Comparison of ENCODE assay signal across 9 cellular contexts in genomic region chr6:37137881-37138568, GRCh38. TPM values are rescaled to one million over a fixed set of nuclear protein-coding genes. Genes with fewer than 3 reads are reported as not detected.
DNase-seq lines count a peak whose midpoint lies in the region; ATAC-seq, FAIRE-seq and TF ChIP-seq lines count a peak whose summit lies in the region.
"Had no signal": no experiment of that assay in that cellular context is flagged by ENCODE, and none has a peak within 500 bp of the region (broad histone marks: within the 10 kb centered on the region; RNA-seq: fewer than 3 reads in every experiment).

No MANE protein-coding gene starts in this region.

- peak; percentile 96 for FAIRE-seq in A204.1 (lab: Jason Lieb, UNC)

- H3K36me3 Mint-ChIP-seq in MCF 10A (ENCODE audit: insufficient read depth, unreplicated experiment): no peaks in the 10 kb centered on the region

- H3K27ac Mint-ChIP-seq in MCF 10A (ENCODE audit: low read depth, unreplicated experiment): peak overlapping the region; percentile 62

- 0 out of 2 replicates have a peak, but pooled peaks cover 2% of the 10 kb centered on the region for H3K36me3 ChIP-seq in HUES64 (ENCODE audit: insufficient read depth, low read length)
- H3K36me3 ChIP-seq in mesendoderm (ENCODE audit: control insufficient read depth, insufficient read depth, low read length): no peaks in the 10 kb centered on the region

- no peak for ATAC-seq in GM18870 (IDR thresholded peaks at IDR 0.05; ENCODE audit: unreplicated experiment)
- ATAC-seq in HG02870 (IDR thresholded peaks at IDR 0.05; ENCODE audit: unreplicated experiment): no peak
- no peak for ATAC-seq in left ventricle myocardium superior
- no peak for ATAC-seq in sciatic nerve

- DNase-seq in MCF 10A (ENCODE audit: unreplicated experiment) (peak; percentile 32), mesendoderm (no peak), left ventricle myocardium superior (no peak), sciatic nerve (ENCODE audit: low spot score) (no peak)
- DNase-seq: DMS79 had no signal

- H3K4me1 Mint-ChIP-seq in MCF 10A (ENCODE audit: insufficient read depth, unreplicated experiment): peaks cover 34% of the 10 kb centered on the region

- H3K18ac ChIP-seq in mesendoderm (ENCODE audit: low read length): peak overlapping the region; percentile 100

- H2BK5ac ChIP-seq in mesendoderm (ENCODE audit: low read length): peak overlapping the region; percentile 92

- H3K27ac ChIP-seq in HUES64 (ENCODE audit: low read depth, low read length) (peak overlapping the region; percentile 97), mesendoderm (ENCODE audit: low read depth, low read length) (peak overlapping the region; percentile 97)

- BruUV-seq in MCF 10A (replicated peaks; lab: Mats Ljungman, UMichigan): TSS peak; percentile 67

- peak overlapping the region; percentile 98 for H2BK120ac ChIP-seq in mesendoderm (ENCODE audit: low read depth, low read length)

- peaks cover 21% of the 10 kb centered on the region for H3K79me2 ChIP-seq in mesendoderm (ENCODE audit: control insufficient read depth, insufficient read depth, low read length)

- no peak overlapping the region for H3K4me3 Mint-ChIP-seq in MCF 10A (ENCODE audit: unreplicated experiment)

- CTCF ChIA-PET in MCF 10A (lab: Yijun Ruan, JAX): interaction anchor here (0.6 to 0.9 kb wide), 2 partner anchors 10 to 26 kb away, joined by 3 read pairs; no protein-coding TSS in a partner anchor

- POLR2A ChIA-PET in MCF 10A (lab: Yijun Ruan, JAX): interaction anchor here (0.8 to 1.7 kb wide), 5 partner anchors 24 to 114 kb away, joined by 3 to 8 read pairs (median 3); partner anchors contain the start of gene PIM1

- peak overlapping the region; percentile 94 for H3K56ac ChIP-seq in mesendoderm (ENCODE audit: low read length)

- TF ChIP-seq CTCF in MCF 10A (IDR thresholded peaks at IDR 0.05; ENCODE audit: unreplicated experiment): no peak

- H3K27me3 ChIP-seq in HUES64 (ENCODE audit: insufficient read depth, low read length): no peaks in the 10 kb centered on the region
- H3K27me3 ChIP-seq in mesendoderm (ENCODE audit: insufficient read depth, low read length, poor library complexity): no peaks in the 10 kb centered on the region

- no peak overlapping the region for H4K5ac ChIP-seq in mesendoderm (ENCODE audit: low read length)

- peak overlapping the region; percentile 95 for H3K4ac ChIP-seq in mesendoderm (ENCODE audit: low read depth, low read length)

- H2AK5ac ChIP-seq in mesendoderm (ENCODE audit: low read length): peak overlapping the region; percentile 3

- H3K4me3 ChIP-seq in HUES64 (ENCODE audit: low read length) (peak overlapping the region; percentile 72), mesendoderm (ENCODE audit: low read length) (no peak overlapping the region)

- H3K4me1 ChIP-seq in HUES64 (ENCODE audit: insufficient read depth, low read length): peaks cover 66% of the 10 kb centered on the region
- peaks cover 24% of the 10 kb centered on the region for H3K4me1 ChIP-seq in mesendoderm (ENCODE audit: control insufficient read depth, low read depth, low read length)

- H3K4me2 ChIP-seq in mesendoderm (ENCODE audit: low read length): peak overlapping the region; percentile 17

- H3K79me1 ChIP-seq in mesendoderm (ENCODE audit: low read length): peaks cover 3% of the 10 kb centered on the region

- H4K8ac ChIP-seq in mesendoderm (ENCODE audit: low read depth, low read length): no peak overlapping the region

- H3K27me3 Mint-ChIP-seq in MCF 10A (ENCODE audit: insufficient read depth, unreplicated experiment): no peaks in the 10 kb centered on the region

- H3K23ac ChIP-seq in mesendoderm (ENCODE audit: low read length): no peak overlapping the region

- intact Hi-C loops in MCF 10A (cut with micrococcal nuclease) (loop anchor here (1.0 kb wide), 1 partner anchor 79 kb away; no protein-coding TSS in a partner anchor), left ventricle myocardium superior (cut with micrococcal nuclease) (no loop called here), sciatic nerve (cut with DNase I) (no loop called here)

- H2BK15ac ChIP-seq in mesendoderm (replicated peaks; ENCODE audit: low read depth): peak overlapping the region; percentile 94

- peak overlapping the region; percentile 96 for H3K9ac ChIP-seq in HUES64 (ENCODE audit: low read depth, low read length)
- H3K9ac ChIP-seq in mesendoderm (ENCODE audit: low read length): peak overlapping the region; percentile 84

- H3K9me3 ChIP-seq in HUES64 (ENCODE audit: insufficient read depth, low read depth, low read length): no peaks in the 10 kb centered on the region

- H3K9me3 Mint-ChIP-seq in MCF 10A (ENCODE audit: unreplicated experiment): no peaks in the 10 kb centered on the region

- 14% methylated on average over 13 of the region's 13 CpGs for WGBS in HUES64
- WGBS in mesendoderm (ENCODE audit: extremely low coverage, insufficient coverage, low lambda C conversion rate): no CpG with 5 or more reads among the region's 13 CpGs

RNA-seq across cellular contexts. Expression of gene PIM1, which starts 31.9 kb away (rescaled TPM):
- 34.5 TPM for polyA plus RNA-seq in HUES64 (2013, experiment 1 of 2)
- polyA plus RNA-seq in HUES64 (2013, experiment 2 of 2): 40.9 TPM
- total RNA-seq in MCF 10A (2022) (6.0 and 6.2 TPM in 2 replicates), left ventricle myocardium superior (35.0 TPM), sciatic nerve (50.9 TPM)
- 153 TPM for polyA plus RNA-seq in mesendoderm (2013, experiment 1 of 2)
- polyA plus RNA-seq in mesendoderm (2013, experiment 2 of 2): 150 TPM
